Comparison of ENCODE assay signal across 11 cellular contexts in the genomic region with DNA sequence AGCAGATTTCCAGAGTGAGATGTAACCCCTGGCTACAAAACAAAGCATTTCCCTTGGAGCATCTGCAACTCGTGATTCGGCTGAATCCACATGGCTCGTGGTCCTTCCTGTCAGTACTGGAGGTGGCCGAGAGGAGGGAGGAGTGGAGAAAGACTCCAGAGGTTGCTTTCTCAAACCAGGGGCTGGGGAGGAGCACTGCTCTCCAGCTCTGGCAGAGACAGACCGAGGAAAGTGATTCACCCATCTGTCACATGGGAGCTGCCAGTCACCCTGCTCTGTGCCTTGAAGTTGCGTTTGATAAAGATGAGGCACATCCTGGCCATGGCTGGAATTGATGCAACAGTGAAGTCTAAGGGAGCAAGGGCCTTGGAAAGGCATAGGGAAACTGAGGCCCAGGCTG.
A peak's percentile ranks its signal among the peaks of the same experiment; 100 is the strongest.
DNase-seq lines count a peak whose midpoint lies in the region; ATAC-seq and TF ChIP-seq lines count a peak whose summit lies in the region.
"Had no signal": no experiment of that assay in that cellular context is flagged by ENCODE, and none has a peak within 500 bp of the region (broad histone marks: within the 10 kb centered on the region; RNA-seq: fewer than 3 reads in every experiment).

No MANE protein-coding gene starts in this region.

- intact Hi-C loops in thyroid gland (cut with DNase I) = no loop called here

- H3K4me3 ChIP-seq in GM23248 (no peak overlapping the region), RWPE2 (ENCODE audit: severe bottlenecking) (no peak overlapping the region), thyroid gland (replicated peaks in 1 of 3) (no peak overlapping the region)
- H3K4me3 ChIP-seq: thoracic aorta had no signal

- H3K9me3 ChIP-seq in GM23248 (ENCODE audit: low read depth) (no peaks in the 10 kb centered on the region), RWPE2 (ENCODE audit: severe bottlenecking) (no peaks in the 10 kb centered on the region), thyroid gland (no peaks in the 10 kb centered on the region)
- H3K9me3 ChIP-seq: thoracic aorta had no signal

- H3K79me2 ChIP-seq in GM23248 (ENCODE audit: insufficient read depth) = no peaks in the 10 kb centered on the region

- TF ChIP-seq CTCF in RWPE2 (IDR thresholded peaks at IDR 0.05; ENCODE audit: poor library complexity, severe bottlenecking) (no peak), thyroid gland (IDR thresholded peaks at IDR 0.05) (no peak)

- H4K20me1 ChIP-seq in GM23248 (ENCODE audit: insufficient read depth) = no peaks in the 10 kb centered on the region

- H3K9me2 ChIP-seq in GM23248 (ENCODE audit: insufficient read depth) = no peaks in the 10 kb centered on the region

- TF ChIP-seq POLR2A in thyroid gland (IDR thresholded peaks at IDR 0.05) = no peak

- no peak overlapping the region for H2AFZ ChIP-seq in GM23248

- ATAC-seq in RWPE2 (ENCODE audit: low read depth) (peak; percentile 92), esophagus mucosa (peak; percentile 42)

- H3K36me3 ChIP-seq in GM23248 (ENCODE audit: low read depth) = no peaks in the 10 kb centered on the region
- H3K36me3 ChIP-seq in RWPE2 (ENCODE audit: low read depth) = no peaks in the 10 kb centered on the region
- H3K36me3 ChIP-seq in thyroid gland = no peaks in the 10 kb centered on the region
- H3K36me3 ChIP-seq: thoracic aorta had no signal

- no peak overlapping the region for H3K9ac ChIP-seq in GM23248

- H3K4me2 ChIP-seq in GM23248 (ENCODE audit: unreplicated experiment) = peak overlapping the region; percentile 2

- H3K27me3 ChIP-seq in GM23248 (replicated peaks; ENCODE audit: insufficient read depth) = no peaks in the 10 kb centered on the region
- no peaks in the 10 kb centered on the region for H3K27me3 ChIP-seq in RWPE2 (ENCODE audit: insufficient read depth, poor library complexity, severe bottlenecking)
- no peaks in the 10 kb centered on the region for H3K27me3 ChIP-seq in thyroid gland

- H3K4me1 ChIP-seq in GM23248 (ENCODE audit: insufficient read depth) (peaks cover 14% of the 10 kb centered on the region), RWPE2 (ENCODE audit: insufficient read depth, poor library complexity, severe bottlenecking) (peaks cover 7% of the 10 kb centered on the region), thyroid gland (no peaks in the 10 kb centered on the region)

- H3F3A ChIP-seq in GM23248 (ENCODE audit: insufficient read depth) = peaks cover 10% of the 10 kb centered on the region; the same call in 1 of the 2 replicates

- peak; percentile 85 for DNase-seq in GM23248
- DNase-seq in RWPE2 (ENCODE audit: low spot score) = no peak
- peak; percentile 33 for DNase-seq in pulmonary artery endothelial cell (ENCODE audit: low read depth, low spot score)
- DNase-seq in thyroid gland = no peak
- DNase-seq in superior temporal gyrus (ENCODE audit: extremely low spot score) = no peak
- DNase-seq in cerebellum (ENCODE audit: low spot score) = no peak
- DNase-seq: DMS153, NCI-H510A treated with DMSO at 0.1 percent for 48 hours, SHP77 had no signal

- in situ Hi-C loops in GM23248 (cut with MboI) = no loop called here

- 20 to 25% methylated on average over 6 of the region's 6 CpGs for WGBS in GM23248 (ENCODE audit: low coverage in 1 of 2, low lambda C conversion rate in 2 of 2, missing lambda C conversion rate in 2 of 2), 2 experiments
- 73 to 80% methylated on average over 6 of the region's 6 CpGs for WGBS in thyroid gland, 2 donors

- no peak overlapping the region for H3K27ac ChIP-seq in GM23248
- no peak overlapping the region for H3K27ac ChIP-seq in RWPE2 (ENCODE audit: poor library complexity, severe bottlenecking)
- no peak overlapping the region for H3K27ac ChIP-seq in thyroid gland
- H3K27ac ChIP-seq: thoracic aorta had no signal

Comparison
In these comparisons a context has a peak if more than half of its experiments do, and no peak if none do; other contexts are left out.
1. DNase-seq: peak in GM23248 (single experiment) and pulmonary artery endothelial cell (single experiment); none in RWPE2 (single experiment), thyroid gland (0 of 2), superior temporal gyrus (single experiment) and cerebellum (single experiment).